In genomic region chr1:155947292-155947691, GRCh38 we compare ENCODE assay signal across 16 cellular contexts. TPM values are rescaled to one million over a fixed set of nuclear protein-coding genes. Genes with fewer than 3 reads are reported as not detected.
A peak's percentile ranks its signal among the peaks of the same experiment; 100 is the strongest.
DNase-seq lines count a peak whose midpoint lies in the region; ATAC-seq and TF ChIP-seq lines count a peak whose summit lies in the region.
"Had no signal": no experiment of that assay in that cellular context is flagged by ENCODE, and none has a peak within 500 bp of the region (broad histone marks: within the 10 kb centered on the region; RNA-seq: fewer than 3 reads in every experiment).

No MANE protein-coding gene starts in this region.

- no peak for TF ChIP-seq CTCF in OCI-LY1 (IDR thresholded peaks at IDR 0.05; ENCODE audit: low read length)

- peak overlapping the region; percentile 72 for H3K4me3 Mint-ChIP-seq in activated T-cell treated with anti-CD3 and anti-CD28 coated beads, Interleukin-2, amount 50 U/mL, for 24 hours
- no peak overlapping the region for H3K4me3 Mint-ChIP-seq in activated T-cell treated with anti-CD3 and anti-CD28 coated beads, Interleukin-2, amount 50 U/mL, for 4 hours
- no peak overlapping the region for H3K4me3 Mint-ChIP-seq in central memory CD8-positive, alpha-beta T cell
- peak overlapping the region; percentile 55 for H3K4me3 Mint-ChIP-seq in stimulated activated effector memory CD8-positive, alpha-beta T cell treated with anti-CD3 and anti-CD28 coated beads, Interleukin-12 subunit alpha, Interleukin-12 subunit beta, amount 100 ng/mL, for 72 hours

- no peaks in the 10 kb centered on the region for H4K20me1 ChIP-seq in OCI-LY1 (ENCODE audit: insufficient read depth, low read length)

- H3K4me3 ChIP-seq in OCI-LY1 (ENCODE audit: low read depth, low read length, poor library complexity, severe bottlenecking), result no peak overlapping the region
- H3K4me3 ChIP-seq: body of pancreas, lung, SJSA1 had no signal

- peaks cover 65% of the 10 kb centered on the region for H3K4me1 ChIP-seq in OCI-LY1 (ENCODE audit: insufficient read depth, low read length, severe bottlenecking)
- H3K4me1 ChIP-seq: SJSA1 had no signal

- peak overlapping the region; percentile 38; the same call in 1 of the 2 replicates for H3K4me2 ChIP-seq in OCI-LY1 (ENCODE audit: low read length)

- peaks cover 62% of the 10 kb centered on the region for H3K36me3 ChIP-seq in OCI-LY1 (ENCODE audit: insufficient read depth, low read length)

- peaks cover 75% of the 10 kb centered on the region for H3K36me3 Mint-ChIP-seq in activated T-cell treated with anti-CD3 and anti-CD28 coated beads, Interleukin-2, amount 50 U/mL, for 24 hours (ENCODE audit: low read depth)
- peaks cover 32% of the 10 kb centered on the region for H3K36me3 Mint-ChIP-seq in activated T-cell treated with anti-CD3 and anti-CD28 coated beads, Interleukin-2, amount 50 U/mL, for 4 hours (ENCODE audit: insufficient read depth)
- H3K36me3 Mint-ChIP-seq in central memory CD8-positive, alpha-beta T cell (ENCODE audit: insufficient read depth), result peaks cover 56% of the 10 kb centered on the region
- peaks cover 87% of the 10 kb centered on the region for H3K36me3 Mint-ChIP-seq in stimulated activated effector memory CD8-positive, alpha-beta T cell treated with anti-CD3 and anti-CD28 coated beads, Interleukin-12 subunit alpha, Interleukin-12 subunit beta, amount 100 ng/mL, for 72 hours

- peak overlapping the region; percentile 95 for H3K27ac Mint-ChIP-seq in activated T-cell treated with anti-CD3 and anti-CD28 coated beads, Interleukin-2, amount 50 U/mL, for 24 hours
- H3K27ac Mint-ChIP-seq in central memory CD8-positive, alpha-beta T cell (ENCODE audit: low read depth), result peak overlapping the region; percentile 86
- H3K27ac Mint-ChIP-seq in stimulated activated effector memory CD8-positive, alpha-beta T cell treated with anti-CD3 and anti-CD28 coated beads, Interleukin-12 subunit alpha, Interleukin-12 subunit beta, amount 100 ng/mL, for 72 hours, result peak overlapping the region; percentile 90

- no peak for ATAC-seq in activated T-cell treated with anti-CD3 and anti-CD28 coated beads, Interleukin-2, amount 50 U/mL, for 4 hours
- ATAC-seq in central memory CD8-positive, alpha-beta T cell (replicated peaks; ENCODE audit: extremely low read depth, poor library complexity, severe bottlenecking), result no peak
- ATAC-seq in stimulated activated effector memory CD8-positive, alpha-beta T cell treated with anti-CD3 and anti-CD28 coated beads, Interleukin-12 subunit alpha, Interleukin-12 subunit beta, amount 100 ng/mL, for 72 hours, result no peak
- no peak for ATAC-seq in GM18909 (IDR thresholded peaks at IDR 0.05; ENCODE audit: poor library complexity, unreplicated experiment)
- ATAC-seq: body of pancreas had no signal

- peak overlapping the region; percentile 91 for H3K27ac ChIP-seq in OCI-LY1 (ENCODE audit: low read depth, low read length, poor library complexity, severe bottlenecking)
- H3K27ac ChIP-seq: SJSA1 had no signal

- no peaks in the 10 kb centered on the region for H3K79me2 ChIP-seq in OCI-LY1 (ENCODE audit: insufficient read depth, low read length)

- no peaks in the 10 kb centered on the region for H3K27me3 Mint-ChIP-seq in activated T-cell treated with anti-CD3 and anti-CD28 coated beads, Interleukin-2, amount 50 U/mL, for 24 hours
- no peaks in the 10 kb centered on the region for H3K27me3 Mint-ChIP-seq in activated T-cell treated with anti-CD3 and anti-CD28 coated beads, Interleukin-2, amount 50 U/mL, for 4 hours (ENCODE audit: low read depth)
- H3K27me3 Mint-ChIP-seq in central memory CD8-positive, alpha-beta T cell, result no peaks in the 10 kb centered on the region

- H3K9me3 Mint-ChIP-seq in activated T-cell treated with anti-CD3 and anti-CD28 coated beads, Interleukin-2, amount 50 U/mL, for 24 hours, result no peaks in the 10 kb centered on the region
- H3K9me3 Mint-ChIP-seq in activated T-cell treated with anti-CD3 and anti-CD28 coated beads, Interleukin-2, amount 50 U/mL, for 4 hours, result no peaks in the 10 kb centered on the region
- no peaks in the 10 kb centered on the region for H3K9me3 Mint-ChIP-seq in central memory CD8-positive, alpha-beta T cell
- no peaks in the 10 kb centered on the region for H3K9me3 Mint-ChIP-seq in stimulated activated effector memory CD8-positive, alpha-beta T cell treated with anti-CD3 and anti-CD28 coated beads, Interleukin-12 subunit alpha, Interleukin-12 subunit beta, amount 100 ng/mL, for 72 hours

- no peaks in the 10 kb centered on the region for H3F3A ChIP-seq in OCI-LY1 (ENCODE audit: insufficient read depth, low read length)

- no peaks in the 10 kb centered on the region for H3K27me3 ChIP-seq in OCI-LY1 (ENCODE audit: insufficient read depth, low read length)
- H3K27me3 ChIP-seq: body of pancreas, SJSA1 had no signal

- no peak overlapping the region; the same call in 1 of the 2 replicates for H3K9ac ChIP-seq in OCI-LY1 (ENCODE audit: low read length)

- H3K4me1 Mint-ChIP-seq in activated T-cell treated with anti-CD3 and anti-CD28 coated beads, Interleukin-2, amount 50 U/mL, for 24 hours (ENCODE audit: low read depth), result peaks cover 50% of the 10 kb centered on the region
- peaks cover 32% of the 10 kb centered on the region for H3K4me1 Mint-ChIP-seq in activated T-cell treated with anti-CD3 and anti-CD28 coated beads, Interleukin-2, amount 50 U/mL, for 4 hours (ENCODE audit: low read depth)
- H3K4me1 Mint-ChIP-seq in central memory CD8-positive, alpha-beta T cell, result peaks cover 23% of the 10 kb centered on the region
- H3K4me1 Mint-ChIP-seq in stimulated activated effector memory CD8-positive, alpha-beta T cell treated with anti-CD3 and anti-CD28 coated beads, Interleukin-12 subunit alpha, Interleukin-12 subunit beta, amount 100 ng/mL, for 72 hours, result peaks cover 46% of the 10 kb centered on the region

- no peaks in the 10 kb centered on the region for H3K9me3 ChIP-seq in OCI-LY1 (ENCODE audit: low read length)
- H3K9me3 ChIP-seq: body of pancreas, SJSA1 had no signal

- no peak for DNase-seq in activated T-cell treated with anti-CD3 and anti-CD28 coated beads, Interleukin-2, amount 50 U/mL, for 24 hours
- no peak for DNase-seq in activated T-cell treated with anti-CD3 and anti-CD28 coated beads, Interleukin-2, amount 50 U/mL, for 4 hours
- DNase-seq in central memory CD8-positive, alpha-beta T cell (ENCODE audit: low spot score in 2 of 2), result no peak
- no peak for DNase-seq in stimulated activated effector memory CD8-positive, alpha-beta T cell treated with anti-CD3 and anti-CD28 coated beads, Interleukin-12 subunit alpha, Interleukin-12 subunit beta, amount 100 ng/mL, for 72 hours (ENCODE audit: low spot score in 2 of 2)
- no peak for DNase-seq in SIG-M5 (lab: John Stamatoyannopoulos, UW)
- no peak for DNase-seq in NCI-H1694 (lab: John Stamatoyannopoulos, UW)
- DNase-seq: activated T-cell treated with anti-CD3 and anti-CD28 coated beads, Interleukin-2, amount 50 U/mL, for 48 hours; body of pancreas; DMS 273 treated with DMSO at 0.1 percent for 48 hours; NCI-H2107; NCI-H82; occipital lobe had no signal

- no peak overlapping the region for H2AFZ ChIP-seq in OCI-LY1 (ENCODE audit: low read length)

- H3K9me2 ChIP-seq in OCI-LY1 (ENCODE audit: low read depth, low read length), result no peaks in the 10 kb centered on the region

RNA-seq across cellular contexts. Expression of gene RXFP4, which starts 5.9 kb away (rescaled TPM):
- not detected for total RNA-seq in activated T-cell treated with anti-CD3 and anti-CD28 coated beads, Interleukin-2, amount 50 U/mL, for 4 hours
- total RNA-seq: lung, occipital lobe, SJSA1 had no signal

RNA-seq across cellular contexts. Expression of gene KHDC4, which starts 13.1 kb away (rescaled TPM):
- total RNA-seq in activated T-cell treated with anti-CD3 and anti-CD28 coated beads, Interleukin-2, amount 50 U/mL, for 4 hours, result 10 to 100 TPM; 32.2 to 38.3 (median 37.9) TPM

RNA-seq across cellular contexts. Expression of gene ARHGEF2, which starts 31.1 kb away (rescaled TPM):
- total RNA-seq in activated T-cell treated with anti-CD3 and anti-CD28 coated beads, Interleukin-2, amount 50 U/mL, for 4 hours, result 100 to 1,000 TPM; 144 to 174 (median 149) TPM

RNA-seq across cellular contexts. Expression of gene RIT1, which starts 36.1 kb away (rescaled TPM):
- total RNA-seq in activated T-cell treated with anti-CD3 and anti-CD28 coated beads, Interleukin-2, amount 50 U/mL, for 4 hours, result 10 to 100 TPM; 15.6 to 25.0 (median 17.9) TPM

Comparison
In these comparisons a context has a peak if more than half of its experiments do, and no peak if none do; other contexts are left out.
1. H3K4me3 Mint-ChIP-seq: peak in activated T-cell treated with anti-CD3 and anti-CD28 coated beads, Interleukin-2, amount 50 U/mL, for 24 hours (single experiment) and stimulated activated effector memory CD8-positive, alpha-beta T cell treated with anti-CD3 and anti-CD28 coated beads, Interleukin-12 subunit alpha, Interleukin-12 subunit beta, amount 100 ng/mL, for 72 hours (single experiment); none in activated T-cell treated with anti-CD3 and anti-CD28 coated beads, Interleukin-2, amount 50 U/mL, for 4 hours (single experiment) and central memory CD8-positive, alpha-beta T cell (single experiment).
2. Peak in every context shown above with its lines, with median percentiles within 50 percentile points of each other: H3K27ac Mint-ChIP-seq.